20 cellular contexts compared by ENCODE assay signal in the genomic region with DNA sequence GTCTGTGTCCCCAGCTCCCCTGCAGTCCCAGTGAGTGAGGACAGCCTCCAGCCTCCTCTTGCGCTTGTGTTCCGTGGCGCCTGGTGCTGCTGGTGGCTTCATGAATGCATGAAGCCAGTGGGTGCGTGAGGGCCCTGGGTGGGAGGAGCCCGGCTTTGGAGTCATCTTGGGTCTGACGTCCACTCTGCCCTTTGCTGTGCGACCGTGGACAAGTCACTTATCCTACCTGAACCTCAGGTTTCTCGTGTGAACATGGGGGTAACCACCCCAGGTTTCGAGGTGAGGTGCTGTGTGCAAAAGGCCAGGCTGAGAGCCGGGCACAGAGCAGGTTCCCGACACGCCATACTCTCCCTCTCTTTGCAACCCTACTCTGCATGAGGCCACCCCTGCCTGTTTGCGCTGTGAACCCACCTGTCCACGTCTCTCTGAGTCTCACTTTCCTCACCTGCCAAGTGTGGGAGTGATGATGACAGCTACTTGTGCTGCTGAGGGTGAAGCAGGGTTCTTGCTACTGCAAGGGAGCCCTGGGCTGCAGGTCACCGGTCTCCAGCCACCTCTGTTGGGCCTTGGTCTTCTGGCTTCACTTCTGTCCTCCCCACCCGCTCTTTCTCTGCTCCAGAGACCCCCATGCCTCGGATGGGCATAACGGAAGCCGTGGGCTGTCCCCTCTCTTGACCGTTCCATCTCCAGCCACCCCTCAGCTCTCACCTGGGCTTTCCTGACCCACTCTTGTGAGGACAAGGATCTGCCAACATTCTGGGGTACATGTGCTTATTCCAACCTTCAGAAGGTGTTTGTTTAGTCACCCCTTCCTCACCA.
"Had no signal": no experiment of that assay in that cellular context is flagged by ENCODE, and none has a peak within 500 bp of the region (broad histone marks: within the 10 kb centered on the region; RNA-seq: fewer than 3 reads in every experiment).

No MANE protein-coding gene starts in this region.

- H3K4me3 ChIP-seq: colonic mucosa, left ventricle myocardium inferior, pancreas, psoas muscle had no signal

- H3K9me3 ChIP-seq: colonic mucosa, left ventricle myocardium inferior, pancreas, psoas muscle had no signal

- H3K27me3 ChIP-seq: colonic mucosa, pancreas had no signal

- H3K36me3 ChIP-seq: colonic mucosa, left ventricle myocardium inferior, pancreas, WERI-Rb-1 had no signal

- H3K27ac ChIP-seq: colonic mucosa, epithelial cell of prostate, left ventricle myocardium inferior, pancreas, psoas muscle, WERI-Rb-1 had no signal

- ATAC-seq: activated CD8-positive, alpha-beta T cell treated with anti-CD3 and anti-CD28 coated beads for 36 hours; natural killer cell; pancreas; psoas muscle; right cardiac atrium had no signal

- H3K4me1 ChIP-seq: colonic mucosa, left ventricle myocardium inferior, pancreas, psoas muscle had no signal

- DNase-seq: activated CD4-positive, alpha-beta T cell treated with anti-CD3 and anti-CD28 coated beads, Interleukin-2, amount 10 ng/mL, durations not matched to agents 7 days and 5 days; activated CD4-positive, CD25-positive, alpha-beta regulatory T cell treated with anti-CD3 and anti-CD28 coated beads, Interleukin-2, amount 50 U/mL, for 72 hours; activated CD8-positive, alpha-beta T cell treated with anti-CD3 and anti-CD28 coated beads for 36 hours; activated naive CD4-positive, alpha-beta T cell treated with Interleukin-2 at 50 U/mL for 16 hours; activated naive CD8-positive, alpha-beta T cell treated with anti-CD3 and anti-CD28 coated beads for 36 hours; activated T-cell treated with anti-CD3 and anti-CD28 coated beads, Interleukin-2, amount 50 U/mL, for 48 hours; colonic mucosa; endodermal cell; kidney glomerular epithelial cell; left ventricle myocardium inferior; midbrain; natural killer cell; psoas muscle; right cardiac atrium; stimulated activated CD4-positive, alpha-beta T cell treated with anti-CD3 and anti-CD28 coated beads, Interleukin-4, amount 100 ng/mL, for 24 hours; stimulated activated naive CD4-positive, alpha-beta T cell treated with Interleukin-2 at 50 U/mL for 16 hours; T-helper 1 cell; WERI-Rb-1 had no signal
